In genomic region chr16:80300876-80301275, GRCh38 we compare ENCODE assay signal across 15 cellular contexts.
DNase-seq lines count a peak whose midpoint lies in the region; ATAC-seq, FAIRE-seq and TF ChIP-seq lines count a peak whose summit lies in the region.
"Had no signal": no experiment of that assay in that cellular context is flagged by ENCODE, and none has a peak within 500 bp of the region (broad histone marks: within the 10 kb centered on the region; RNA-seq: fewer than 3 reads in every experiment).

No MANE protein-coding gene starts in this region.

- TF ChIP-seq POLR2A in HepG2 (IDR thresholded peaks at IDR 0.05; ENCODE audit: insufficient read depth in 1 of 2, low read depth in 2 of 2, low read length in 2 of 2) (no peak), right lobe of liver (IDR thresholded peaks at IDR 0.05) (no peak)

- H4K20me1 ChIP-seq in HepG2 (ENCODE audit: insufficient read depth, low read length), result no peaks in the 10 kb centered on the region

- H3K4me2 ChIP-seq in HepG2 (ENCODE audit: low read depth, low read length), result no peak overlapping the region
- H3K4me2 ChIP-seq: GM23338 had no signal

- H3K9ac ChIP-seq in HepG2 (ENCODE audit: insufficient read depth, low read depth, low read length), result no peak overlapping the region

- no peak for TF ChIP-seq RAD21 in HepG2 (CRISPR knock-in tag; IDR thresholded peaks at IDR 0.05)

- H3K79me2 ChIP-seq in HepG2 (ENCODE audit: insufficient read depth, low read length), result no peaks in the 10 kb centered on the region

- TF ChIP-seq EP300 in HepG2 (IDR thresholded peaks at IDR 0.05; ENCODE audit: low read depth in 2 of 2, low read length in 2 of 2) (no peak), HepG2 (CRISPR knock-in tag; IDR thresholded peaks at IDR 0.05; ENCODE audit: borderline replicate concordance) (no peak)

- H3K4me1 ChIP-seq in HepG2 (ENCODE audit: insufficient read depth, low read length) (peaks cover 11% of the 10 kb centered on the region; the same call in 1 of the 2 replicates), right lobe of liver (no peaks in the 10 kb centered on the region), small intestine (ENCODE audit: control insufficient read depth in 2 of 2, insufficient read depth in 1 of 2, low read depth in 1 of 2, low read length in 1 of 2) (no peaks in the 10 kb centered on the region)

- H3K27me3 ChIP-seq in HepG2 (ENCODE audit: control insufficient read depth in 1 of 2, insufficient read depth in 2 of 2, low read length in 2 of 2), result no peaks in the 10 kb centered on the region; a peak in 1 of 5 replicates
- H3K27me3 ChIP-seq in right lobe of liver, result no peaks in the 10 kb centered on the region
- H3K27me3 ChIP-seq in small intestine (ENCODE audit: control insufficient read depth in 2 of 2, insufficient read depth in 2 of 2, low read length in 2 of 2), result no peaks in the 10 kb centered on the region
- H3K27me3 ChIP-seq: neutrophil had no signal

- H3K9me3 ChIP-seq in HepG2 (ENCODE audit: low read length) (no peaks in the 10 kb centered on the region), right lobe of liver (no peaks in the 10 kb centered on the region), small intestine (ENCODE audit: control insufficient read depth, low read depth) (no peaks in the 10 kb centered on the region)
- H3K9me3 ChIP-seq: neutrophil, spleen had no signal

- POLR2A ChIA-PET in HepG2 (lab: Yijun Ruan, JAX), result interaction anchor here (1.0 kb wide), 1 partner anchor 37 kb away, joined by 3 read pairs; no protein-coding TSS in a partner anchor

- in situ Hi-C loops in HepG2 (cut with HindIII; ENCODE audit: extremely low pct_ligation_motif_present, low pct_unique_long_range_greater_than_20kb) (no loop called here), astrocyte of the cerebellum (cut with HindIII; ENCODE audit: low sequenced_read_pairs) (no loop called here)

- H3K27ac ChIP-seq in HepG2 (ENCODE audit: extremely low read length, insufficient read depth, low read length), result no peak overlapping the region
- no peak overlapping the region for H3K27ac ChIP-seq in right lobe of liver
- no peak overlapping the region for H3K27ac ChIP-seq in small intestine (ENCODE audit: low read depth in 1 of 2, low read length in 1 of 2)
- H3K27ac ChIP-seq: neutrophil, spleen had no signal

- FAIRE-seq in HepG2 (lab: Jason Lieb, UNC) (no peak), small intestine (lab: Jason Lieb, UNC) (no peak)
- FAIRE-seq: GM19239 had no signal

- no TSS peak for BruUV-seq in HepG2 (replicated peaks; lab: Mats Ljungman, UMichigan)

- no peak overlapping the region for H2AFZ ChIP-seq in HepG2 (ENCODE audit: low read length)
- H2AFZ ChIP-seq: GM23338 had no signal

- ATAC-seq in HepG2 (0 out of 3 replicates have a peak, but pooled peaks have one; percentile 39), right lobe of liver (no peak), HG03521 (IDR thresholded peaks at IDR 0.05; ENCODE audit: unreplicated experiment) (no peak), GM19023 (IDR thresholded peaks at IDR 0.05; ENCODE audit: unreplicated experiment) (no peak)
- ATAC-seq: GM23338 had no signal

- DNase-seq in HepG2 (ENCODE audit: low spot score) (peak; percentile 54), right lobe of liver (no peak), astrocyte of the cerebellum (ENCODE audit: low read depth) (peak; percentile 47), iris pigment epithelial cell (ENCODE audit: low read depth) (peak; percentile 47), small intestine (no peak), NAMALWA (ENCODE audit: low spot score) (no peak)
- DNase-seq: activated naive CD4-positive, alpha-beta T cell treated with anti-CD3 and anti-CD28 coated beads, Interleukin-2, amount 50 U/mL, for 16 hours; DMS79 treated with DMSO at 0.1 percent for 48 hours; NK-92 treated with Interleukin-12 subunit alpha and Interleukin-12 subunit beta, amount 100 ng/mL, for 24 hours; spleen had no signal

- H3K36me3 ChIP-seq in HepG2 (replicated peaks in 1 of 2; ENCODE audit: control insufficient read depth in 1 of 2, insufficient read depth in 2 of 2, low read length in 2 of 2) (no peaks in the 10 kb centered on the region), right lobe of liver (no peaks in the 10 kb centered on the region), small intestine (ENCODE audit: control insufficient read depth in 2 of 2, insufficient read depth in 2 of 2, low read length in 2 of 2) (no peaks in the 10 kb centered on the region)
- H3K36me3 ChIP-seq: neutrophil, spleen had no signal

- no peak overlapping the region for H3K4me3 ChIP-seq in HepG2 (replicated peaks in 1 of 3; ENCODE audit: insufficient read depth in 1 of 3, low read depth in 2 of 3, low read length in 3 of 3)
- no peak overlapping the region for H3K4me3 ChIP-seq in right lobe of liver
- no peak overlapping the region for H3K4me3 ChIP-seq in astrocyte of the cerebellum (ENCODE audit: low read depth, low read length)
- no peak overlapping the region for H3K4me3 ChIP-seq in small intestine (ENCODE audit: low read depth in 1 of 2, low read length in 2 of 2)
- H3K4me3 ChIP-seq: GM23338, spleen had no signal

- CTCF ChIA-PET in HepG2 (lab: Yijun Ruan, JAX; ENCODE audit: low intra/inter-chr PET ratio, low total read pairs), result no interaction called here

- intact Hi-C loops in HepG2 (cut with micrococcal nuclease; ENCODE audit: unreplicated experiment) (no loop called here), right lobe of liver (cut with DNase I) (no loop called here)

- no peak for TF ChIP-seq CTCF in HepG2 (CRISPR knock-in tag; IDR thresholded peaks at IDR 0.05)
- TF ChIP-seq CTCF in right lobe of liver (IDR thresholded peaks at IDR 0.05), result no peak
- no peak for TF ChIP-seq CTCF in astrocyte of the cerebellum (IDR thresholded peaks at IDR 0.05; ENCODE audit: low read depth, low read length, missing control alignments)

TF ChIP-seq in HepG2, 621 proteins besides CTCF, POLR2A, EP300 and RAD21:
- TF ChIP-seq, protein P1, sequence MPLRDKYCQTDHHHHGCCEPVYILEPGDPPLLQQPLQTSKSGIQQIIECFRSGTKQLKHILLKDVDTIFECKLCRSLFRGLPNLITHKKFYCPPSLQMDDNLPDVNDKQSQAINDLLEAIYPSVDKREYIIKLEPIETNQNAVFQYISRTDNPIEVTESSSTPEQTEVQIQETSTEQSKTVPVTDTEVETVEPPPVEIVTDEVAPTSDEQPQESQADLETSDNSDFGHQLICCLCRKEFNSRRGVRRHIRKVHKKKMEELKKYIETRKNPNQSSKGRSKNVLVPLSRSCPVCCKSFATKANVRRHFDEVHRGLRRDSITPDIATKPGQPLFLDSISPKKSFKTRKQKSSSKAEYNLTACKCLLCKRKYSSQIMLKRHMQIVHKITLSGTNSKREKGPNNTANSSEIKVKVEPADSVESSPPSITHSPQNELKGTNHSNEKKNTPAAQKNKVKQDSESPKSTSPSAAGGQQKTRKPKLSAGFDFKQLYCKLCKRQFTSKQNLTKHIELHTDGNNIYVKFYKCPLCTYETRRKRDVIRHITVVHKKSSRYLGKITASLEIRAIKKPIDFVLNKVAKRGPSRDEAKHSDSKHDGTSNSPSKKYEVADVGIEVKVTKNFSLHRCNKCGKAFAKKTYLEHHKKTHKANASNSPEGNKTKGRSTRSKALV (CRISPR knock-in tag; IDR thresholded peaks at IDR 0.05), result no peak
- no peak for TF ChIP-seq HINFP (CRISPR knock-in tag; IDR thresholded peaks at IDR 0.05; ENCODE audit: low read depth)
- TF ChIP-seq TEAD3 (CRISPR knock-in tag; optimal IDR thresholded peaks at IDR 0.05; ENCODE audit: borderline replicate concordance), result peak; percentile 37

Comparison
In these comparisons a context has a peak if more than half of its experiments do, and no peak if none do; other contexts are left out.
1. DNase-seq: peak in HepG2 (single experiment), astrocyte of the cerebellum (single experiment) and iris pigment epithelial cell (single experiment); none in right lobe of liver (0 of 3), small intestine (single experiment) and NAMALWA (single experiment).